In the genomic region with DNA sequence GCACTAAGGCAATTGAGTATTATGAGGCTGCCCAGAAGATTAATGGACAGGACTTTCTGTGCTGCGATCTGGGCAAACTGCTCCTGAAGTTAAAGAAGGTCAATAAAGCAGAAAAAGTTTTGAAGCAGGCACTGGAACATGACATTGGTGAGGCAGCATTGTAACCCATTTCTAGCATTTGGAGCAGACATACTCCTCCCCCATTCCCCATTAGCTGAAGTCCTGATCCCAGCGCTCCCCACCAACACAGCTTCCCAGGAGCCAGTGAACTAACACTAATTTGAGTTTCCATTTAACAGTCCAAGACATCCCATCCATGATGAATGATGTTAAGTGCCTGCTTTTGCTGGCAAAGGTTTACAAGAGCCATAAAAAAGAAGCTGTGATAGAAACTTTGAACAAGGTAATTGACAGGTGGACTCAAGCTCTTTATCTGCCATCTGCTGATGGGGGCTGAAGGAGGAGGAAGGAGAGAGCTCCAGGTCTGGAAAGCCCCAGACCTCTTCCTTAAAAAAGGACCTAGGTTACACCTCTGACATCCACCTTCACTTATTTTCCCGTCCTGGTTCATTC, we compare ENCODE assay signal across 1 cellular context.
TF ChIP-seq lines count a peak whose summit lies in the region.

No MANE protein-coding gene starts in this region.

TF ChIP-seq in WTC11, 78 proteins besides CTCF, POLR2A, EP300 and RAD21:
- TF ChIP-seq, protein P1, sequence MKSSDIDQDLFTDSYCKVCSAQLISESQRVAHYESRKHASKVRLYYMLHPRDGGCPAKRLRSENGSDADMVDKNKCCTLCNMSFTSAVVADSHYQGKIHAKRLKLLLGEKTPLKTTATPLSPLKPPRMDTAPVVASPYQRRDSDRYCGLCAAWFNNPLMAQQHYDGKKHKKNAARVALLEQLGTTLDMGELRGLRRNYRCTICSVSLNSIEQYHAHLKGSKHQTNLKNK (CRISPR knock-in tag; IDR thresholded peaks at IDR 0.05), result no peak
- TF ChIP-seq ESRRA (CRISPR knock-in tag; IDR thresholded peaks at IDR 0.05; ENCODE audit: borderline replicate concordance) (no peak), ZNF219 (CRISPR knock-in tag; IDR thresholded peaks at IDR 0.05; ENCODE audit: borderline replicate concordance) (no peak), NFATC4 (CRISPR knock-in tag; IDR thresholded peaks at IDR 0.05) (no peak), NR2C2 (CRISPR knock-in tag; IDR thresholded peaks at IDR 0.05) (no peak), ZNF232 (CRISPR knock-in tag; IDR thresholded peaks at IDR 0.05) (no peak), CREB1 (CRISPR knock-in tag; IDR thresholded peaks at IDR 0.05) (no peak), GABPB1 (CRISPR knock-in tag; IDR thresholded peaks at IDR 0.05) (no peak), ZNF121 (CRISPR knock-in tag; IDR thresholded peaks at IDR 0.05) (no peak), TEAD4 (CRISPR knock-in tag; IDR thresholded peaks at IDR 0.05) (no peak), ZNF671 (CRISPR knock-in tag; IDR thresholded peaks at IDR 0.05) (no peak), GRHL2 (CRISPR knock-in tag; IDR thresholded peaks at IDR 0.05; ENCODE audit: insufficient replicate concordance, severe bottlenecking) (no peak), NR1H2 (CRISPR knock-in tag; IDR thresholded peaks at IDR 0.05) (no peak)
- TF ChIP-seq, protein P2, sequence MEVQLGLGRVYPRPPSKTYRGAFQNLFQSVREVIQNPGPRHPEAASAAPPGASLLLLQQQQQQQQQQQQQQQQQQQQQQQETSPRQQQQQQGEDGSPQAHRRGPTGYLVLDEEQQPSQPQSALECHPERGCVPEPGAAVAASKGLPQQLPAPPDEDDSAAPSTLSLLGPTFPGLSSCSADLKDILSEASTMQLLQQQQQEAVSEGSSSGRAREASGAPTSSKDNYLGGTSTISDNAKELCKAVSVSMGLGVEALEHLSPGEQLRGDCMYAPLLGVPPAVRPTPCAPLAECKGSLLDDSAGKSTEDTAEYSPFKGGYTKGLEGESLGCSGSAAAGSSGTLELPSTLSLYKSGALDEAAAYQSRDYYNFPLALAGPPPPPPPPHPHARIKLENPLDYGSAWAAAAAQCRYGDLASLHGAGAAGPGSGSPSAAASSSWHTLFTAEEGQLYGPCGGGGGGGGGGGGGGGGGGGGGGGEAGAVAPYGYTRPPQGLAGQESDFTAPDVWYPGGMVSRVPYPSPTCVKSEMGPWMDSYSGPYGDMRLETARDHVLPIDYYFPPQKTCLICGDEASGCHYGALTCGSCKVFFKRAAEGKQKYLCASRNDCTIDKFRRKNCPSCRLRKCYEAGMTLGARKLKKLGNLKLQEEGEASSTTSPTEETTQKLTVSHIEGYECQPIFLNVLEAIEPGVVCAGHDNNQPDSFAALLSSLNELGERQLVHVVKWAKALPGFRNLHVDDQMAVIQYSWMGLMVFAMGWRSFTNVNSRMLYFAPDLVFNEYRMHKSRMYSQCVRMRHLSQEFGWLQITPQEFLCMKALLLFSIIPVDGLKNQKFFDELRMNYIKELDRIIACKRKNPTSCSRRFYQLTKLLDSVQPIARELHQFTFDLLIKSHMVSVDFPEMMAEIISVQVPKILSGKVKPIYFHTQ (CRISPR knock-in tag; IDR thresholded peaks at IDR 0.05), result no peak
- TF ChIP-seq, protein P3, sequence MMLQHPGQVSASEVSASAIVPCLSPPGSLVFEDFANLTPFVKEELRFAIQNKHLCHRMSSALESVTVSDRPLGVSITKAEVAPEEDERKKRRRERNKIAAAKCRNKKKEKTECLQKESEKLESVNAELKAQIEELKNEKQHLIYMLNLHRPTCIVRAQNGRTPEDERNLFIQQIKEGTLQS (CRISPR knock-in tag; conservative IDR thresholded peaks at IDR 0.05), result no peak
- TF ChIP-seq, protein P4, sequence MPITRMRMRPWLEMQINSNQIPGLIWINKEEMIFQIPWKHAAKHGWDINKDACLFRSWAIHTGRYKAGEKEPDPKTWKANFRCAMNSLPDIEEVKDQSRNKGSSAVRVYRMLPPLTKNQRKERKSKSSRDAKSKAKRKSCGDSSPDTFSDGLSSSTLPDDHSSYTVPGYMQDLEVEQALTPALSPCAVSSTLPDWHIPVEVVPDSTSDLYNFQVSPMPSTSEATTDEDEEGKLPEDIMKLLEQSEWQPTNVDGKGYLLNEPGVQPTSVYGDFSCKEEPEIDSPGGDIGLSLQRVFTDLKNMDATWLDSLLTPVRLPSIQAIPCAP (CRISPR knock-in tag; IDR thresholded peaks at IDR 0.05), result no peak
- TF ChIP-seq, protein P5, sequence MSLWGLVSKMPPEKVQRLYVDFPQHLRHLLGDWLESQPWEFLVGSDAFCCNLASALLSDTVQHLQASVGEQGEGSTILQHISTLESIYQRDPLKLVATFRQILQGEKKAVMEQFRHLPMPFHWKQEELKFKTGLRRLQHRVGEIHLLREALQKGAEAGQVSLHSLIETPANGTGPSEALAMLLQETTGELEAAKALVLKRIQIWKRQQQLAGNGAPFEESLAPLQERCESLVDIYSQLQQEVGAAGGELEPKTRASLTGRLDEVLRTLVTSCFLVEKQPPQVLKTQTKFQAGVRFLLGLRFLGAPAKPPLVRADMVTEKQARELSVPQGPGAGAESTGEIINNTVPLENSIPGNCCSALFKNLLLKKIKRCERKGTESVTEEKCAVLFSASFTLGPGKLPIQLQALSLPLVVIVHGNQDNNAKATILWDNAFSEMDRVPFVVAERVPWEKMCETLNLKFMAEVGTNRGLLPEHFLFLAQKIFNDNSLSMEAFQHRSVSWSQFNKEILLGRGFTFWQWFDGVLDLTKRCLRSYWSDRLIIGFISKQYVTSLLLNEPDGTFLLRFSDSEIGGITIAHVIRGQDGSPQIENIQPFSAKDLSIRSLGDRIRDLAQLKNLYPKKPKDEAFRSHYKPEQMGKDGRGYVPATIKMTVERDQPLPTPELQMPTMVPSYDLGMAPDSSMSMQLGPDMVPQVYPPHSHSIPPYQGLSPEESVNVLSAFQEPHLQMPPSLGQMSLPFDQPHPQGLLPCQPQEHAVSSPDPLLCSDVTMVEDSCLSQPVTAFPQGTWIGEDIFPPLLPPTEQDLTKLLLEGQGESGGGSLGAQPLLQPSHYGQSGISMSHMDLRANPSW (CRISPR knock-in tag; conservative IDR thresholded peaks at IDR 0.05; ENCODE audit: low read depth), result no peak
- TF ChIP-seq, protein P6, sequence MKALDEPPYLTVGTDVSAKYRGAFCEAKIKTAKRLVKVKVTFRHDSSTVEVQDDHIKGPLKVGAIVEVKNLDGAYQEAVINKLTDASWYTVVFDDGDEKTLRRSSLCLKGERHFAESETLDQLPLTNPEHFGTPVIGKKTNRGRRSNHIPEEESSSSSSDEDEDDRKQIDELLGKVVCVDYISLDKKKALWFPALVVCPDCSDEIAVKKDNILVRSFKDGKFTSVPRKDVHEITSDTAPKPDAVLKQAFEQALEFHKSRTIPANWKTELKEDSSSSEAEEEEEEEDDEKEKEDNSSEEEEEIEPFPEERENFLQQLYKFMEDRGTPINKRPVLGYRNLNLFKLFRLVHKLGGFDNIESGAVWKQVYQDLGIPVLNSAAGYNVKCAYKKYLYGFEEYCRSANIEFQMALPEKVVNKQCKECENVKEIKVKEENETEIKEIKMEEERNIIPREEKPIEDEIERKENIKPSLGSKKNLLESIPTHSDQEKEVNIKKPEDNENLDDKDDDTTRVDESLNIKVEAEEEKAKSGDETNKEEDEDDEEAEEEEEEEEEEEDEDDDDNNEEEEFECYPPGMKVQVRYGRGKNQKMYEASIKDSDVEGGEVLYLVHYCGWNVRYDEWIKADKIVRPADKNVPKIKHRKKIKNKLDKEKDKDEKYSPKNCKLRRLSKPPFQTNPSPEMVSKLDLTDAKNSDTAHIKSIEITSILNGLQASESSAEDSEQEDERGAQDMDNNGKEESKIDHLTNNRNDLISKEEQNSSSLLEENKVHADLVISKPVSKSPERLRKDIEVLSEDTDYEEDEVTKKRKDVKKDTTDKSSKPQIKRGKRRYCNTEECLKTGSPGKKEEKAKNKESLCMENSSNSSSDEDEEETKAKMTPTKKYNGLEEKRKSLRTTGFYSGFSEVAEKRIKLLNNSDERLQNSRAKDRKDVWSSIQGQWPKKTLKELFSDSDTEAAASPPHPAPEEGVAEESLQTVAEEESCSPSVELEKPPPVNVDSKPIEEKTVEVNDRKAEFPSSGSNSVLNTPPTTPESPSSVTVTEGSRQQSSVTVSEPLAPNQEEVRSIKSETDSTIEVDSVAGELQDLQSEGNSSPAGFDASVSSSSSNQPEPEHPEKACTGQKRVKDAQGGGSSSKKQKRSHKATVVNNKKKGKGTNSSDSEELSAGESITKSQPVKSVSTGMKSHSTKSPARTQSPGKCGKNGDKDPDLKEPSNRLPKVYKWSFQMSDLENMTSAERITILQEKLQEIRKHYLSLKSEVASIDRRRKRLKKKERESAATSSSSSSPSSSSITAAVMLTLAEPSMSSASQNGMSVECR (CRISPR knock-in tag; IDR thresholded peaks at IDR 0.05; ENCODE audit: borderline replicate concordance), result no peak
- TF ChIP-seq, protein P7, sequence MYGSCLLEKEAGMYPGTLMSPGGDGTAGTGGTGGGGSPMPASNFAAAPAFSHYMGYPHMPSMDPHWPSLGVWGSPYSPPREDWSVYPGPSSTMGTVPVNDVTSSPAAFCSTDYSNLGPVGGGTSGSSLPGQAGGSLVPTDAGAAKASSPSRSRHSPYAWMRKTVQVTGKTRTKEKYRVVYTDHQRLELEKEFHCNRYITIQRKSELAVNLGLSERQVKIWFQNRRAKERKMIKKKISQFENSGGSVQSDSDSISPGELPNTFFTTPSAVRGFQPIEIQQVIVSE (CRISPR knock-in tag; IDR thresholded peaks at IDR 0.05; ENCODE audit: borderline replicate concordance), result no peak
